In the genomic region with DNA sequence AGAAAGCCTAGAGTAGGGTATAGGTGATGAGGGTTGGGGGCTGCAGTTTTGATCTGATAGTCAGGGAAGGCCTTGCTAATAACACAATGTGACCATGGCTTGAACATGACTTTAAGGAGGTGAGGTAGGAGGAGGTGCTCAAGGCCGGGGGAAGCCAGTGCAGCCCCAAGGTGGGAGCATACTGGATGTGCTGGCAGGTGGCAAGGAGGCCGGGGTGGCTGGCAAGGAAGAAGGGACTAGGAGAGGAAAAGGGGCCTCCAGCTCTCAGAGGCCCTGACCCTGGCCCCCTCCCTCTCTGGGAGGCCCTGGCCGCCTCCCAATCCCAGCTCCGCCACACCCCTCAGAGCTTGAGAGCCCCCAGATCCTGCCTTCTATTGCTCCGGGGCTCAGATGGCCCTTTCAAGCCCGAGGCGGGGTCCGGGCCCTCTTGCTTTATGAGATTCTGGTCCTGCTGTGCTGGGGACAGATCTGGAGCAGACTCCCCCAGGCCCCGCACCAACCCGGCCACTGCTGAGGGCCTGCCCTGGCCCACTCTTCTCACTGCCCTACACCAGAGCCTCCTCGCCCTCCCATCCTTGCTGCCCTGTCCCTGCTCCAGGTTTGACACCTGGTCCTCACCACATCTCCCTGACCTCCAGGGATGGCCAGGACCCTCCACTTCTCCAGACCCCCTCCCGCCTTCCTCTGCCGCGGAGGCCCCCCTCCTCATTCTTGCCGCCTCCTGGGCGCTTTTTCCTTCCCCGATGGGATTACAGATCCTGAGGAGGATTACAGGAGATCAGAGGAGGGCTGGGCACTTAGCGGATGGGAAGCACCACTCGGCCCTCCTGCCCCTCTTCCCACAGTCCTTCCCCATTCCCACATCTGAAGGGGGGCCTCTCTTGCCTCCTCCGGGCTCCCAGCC, we compare ENCODE assay signal across 9 cellular contexts. TPM values are rescaled to one million over a fixed set of nuclear protein-coding genes. Genes with fewer than 3 reads are reported as not detected.
DNase-seq lines count a peak whose midpoint lies in the region; ATAC-seq and TF ChIP-seq lines count a peak whose summit lies in the region.
"Had no signal": no experiment of that assay in that cellular context is flagged by ENCODE, and none has a peak within 500 bp of the region (broad histone marks: within the 10 kb centered on the region; RNA-seq: fewer than 3 reads in every experiment).

No MANE protein-coding gene starts in this region.

- H3K4me1 ChIP-seq in hepatocyte (ENCODE audit: insufficient read depth) (peaks cover 18% of the 10 kb centered on the region), smooth muscle cell (ENCODE audit: low read depth) (peaks cover 21% of the 10 kb centered on the region)

- no peak overlapping the region for H3K27ac ChIP-seq in hepatocyte
- no peak overlapping the region for H3K27ac ChIP-seq in smooth muscle cell (ENCODE audit: low read depth)

- H3K9me3 ChIP-seq in hepatocyte (ENCODE audit: low read depth) (no peaks in the 10 kb centered on the region), smooth muscle cell (replicated peaks; ENCODE audit: low read depth) (no peaks in the 10 kb centered on the region)

- H3K27me3 ChIP-seq in hepatocyte, result no peaks in the 10 kb centered on the region
- no peaks in the 10 kb centered on the region for H3K27me3 ChIP-seq in smooth muscle cell (ENCODE audit: low read depth)

- H3K9me2 ChIP-seq in hepatocyte (replicated peaks; ENCODE audit: insufficient read depth), result no peaks in the 10 kb centered on the region

- peaks cover 9% of the 10 kb centered on the region for H4K20me1 ChIP-seq in hepatocyte (ENCODE audit: insufficient read depth, poor library complexity, severe bottlenecking)
- H4K20me1 ChIP-seq in smooth muscle cell (ENCODE audit: low read depth), result peaks cover 18% of the 10 kb centered on the region

- peak overlapping the region; percentile 46 for H3K9ac ChIP-seq in smooth muscle cell (ENCODE audit: low read depth)

- H3K79me2 ChIP-seq in hepatocyte (peaks cover 22% of the 10 kb centered on the region), smooth muscle cell (ENCODE audit: low read depth) (peaks cover 14% of the 10 kb centered on the region)

- peaks cover 4% of the 10 kb centered on the region for H3F3A ChIP-seq in smooth muscle cell (ENCODE audit: low read depth)

- WGBS in hepatocyte (ENCODE audit: low lambda C conversion rate, missing lambda C conversion rate), result 78% methylated on average over 20 of the region's 20 CpGs
- 79% methylated on average over 14 of the region's 20 CpGs for WGBS in smooth muscle cell (ENCODE audit: low lambda C conversion rate)

- H3K36me3 ChIP-seq in hepatocyte (replicated peaks; ENCODE audit: insufficient read depth, low read depth), result no peaks in the 10 kb centered on the region
- no peaks in the 10 kb centered on the region for H3K36me3 ChIP-seq in smooth muscle cell (ENCODE audit: low read depth)

- peak overlapping the region; percentile 71 for H3K4me3 ChIP-seq in WI38 (ENCODE audit: low read depth, low read length)
- H3K4me3 ChIP-seq in hepatocyte, result peak overlapping the region; percentile 76
- peak overlapping the region; percentile 73 for H3K4me3 ChIP-seq in smooth muscle cell

- DNase-seq in NCI-H524 (lab: John Stamatoyannopoulos, UW), result peak; percentile 53 to 57
- DNase-seq in NCI-H524 treated with DMSO at 0.1 percent for 48 hours (lab: John Stamatoyannopoulos, UW), result no peak
- no peak for DNase-seq in hepatocyte (ENCODE audit: low spot score)
- no peak for DNase-seq in smooth muscle cell (lab: John Stamatoyannopoulos, UW; ENCODE audit: unreplicated experiment)
- DNase-seq in germinal center (ENCODE audit: low spot score), result no peak
- DNase-seq in NOMO-1 (lab: John Stamatoyannopoulos, UW; ENCODE audit: unreplicated experiment in 2 of 2), result no peak
- DNase-seq: kidney glomerular epithelial cell had no signal

- H3K4me2 ChIP-seq in hepatocyte (peak overlapping the region; percentile 97), smooth muscle cell (peak overlapping the region; percentile 99)

- no peak overlapping the region for H2AFZ ChIP-seq in hepatocyte
- H2AFZ ChIP-seq in smooth muscle cell (ENCODE audit: low read depth), result no peak overlapping the region

- ATAC-seq in HG02885 (IDR thresholded peaks at IDR 0.05; ENCODE audit: poor library complexity, unreplicated experiment), result no peak

- no peak for TF ChIP-seq CTCF in WI38 (IDR thresholded peaks at IDR 0.05; ENCODE audit: low read depth, low read length)
- no peak for TF ChIP-seq CTCF in hepatocyte (IDR thresholded peaks at IDR 0.05; ENCODE audit: poor library complexity)
- TF ChIP-seq CTCF in smooth muscle cell (IDR thresholded peaks at IDR 0.05; ENCODE audit: borderline replicate concordance, insufficient read depth, poor library complexity, severe bottlenecking), result no peak

RNA-seq across cellular contexts. Expression of gene PITPNM1, which starts 1.8 kb away (rescaled TPM):
- total RNA-seq in hepatocyte (26.3 and 28.1 TPM in 2 replicates), smooth muscle cell (27.6 and 28.9 TPM in 2 replicates)
- polyA plus RNA-seq in hepatocyte (32.4 and 39.8 TPM in 2 replicates), smooth muscle cell (35.0 and 48.2 TPM in 2 replicates)

RNA-seq across cellular contexts. Expression of gene CDK2AP2, which starts 4.6 kb away (rescaled TPM):
- total RNA-seq in hepatocyte (47.3 and 54.3 TPM in 2 replicates), smooth muscle cell (27.0 and 34.0 TPM in 2 replicates)
- polyA plus RNA-seq in hepatocyte (174 and 177 TPM in 2 replicates), smooth muscle cell (94.2 and 101 TPM in 2 replicates)

RNA-seq across cellular contexts. Expression of gene CABP2, which starts 19.9 kb away (rescaled TPM):
- total RNA-seq in hepatocyte (not detected in 2 replicates), smooth muscle cell (not detected in 2 replicates)
- polyA plus RNA-seq in hepatocyte (not detected in 2 replicates), smooth muscle cell (not detected in 2 replicates)

RNA-seq across cellular contexts. Expression of gene AIP, which starts 20.5 kb away (rescaled TPM):
- total RNA-seq in hepatocyte, result 35.3 and 50.7 TPM in 2 replicates
- polyA plus RNA-seq in hepatocyte, result 44.0 and 45.2 TPM in 2 replicates
- 35.3 and 36.8 TPM in 2 replicates for total RNA-seq in smooth muscle cell
- polyA plus RNA-seq in smooth muscle cell, result 57.8 and 61.5 TPM in 2 replicates

RNA-seq across cellular contexts. Expression of gene TMEM134, which starts 34.3 kb away (rescaled TPM):
- total RNA-seq in hepatocyte (40.9 and 43.2 TPM in 2 replicates), smooth muscle cell (88.3 and 135 TPM in 2 replicates)
- polyA plus RNA-seq in hepatocyte (93.7 and 107 TPM in 2 replicates), smooth muscle cell (114 and 149 TPM in 2 replicates)

Comparison
In these comparisons a context has a peak if more than half of its experiments do, and no peak if none do; other contexts are left out.
1. DNase-seq: peak in NCI-H524 (2 of 2); none in NCI-H524 treated with DMSO at 0.1 percent for 48 hours (single experiment), hepatocyte (single experiment), smooth muscle cell (single experiment), germinal center (single experiment) and NOMO-1 (0 of 2).
2. Peak in every context shown above with its lines, with median percentiles within 50 percentile points of each other: H3K4me3 ChIP-seq.